ENCODE assay signal across 35 cellular contexts in the genomic region with DNA sequence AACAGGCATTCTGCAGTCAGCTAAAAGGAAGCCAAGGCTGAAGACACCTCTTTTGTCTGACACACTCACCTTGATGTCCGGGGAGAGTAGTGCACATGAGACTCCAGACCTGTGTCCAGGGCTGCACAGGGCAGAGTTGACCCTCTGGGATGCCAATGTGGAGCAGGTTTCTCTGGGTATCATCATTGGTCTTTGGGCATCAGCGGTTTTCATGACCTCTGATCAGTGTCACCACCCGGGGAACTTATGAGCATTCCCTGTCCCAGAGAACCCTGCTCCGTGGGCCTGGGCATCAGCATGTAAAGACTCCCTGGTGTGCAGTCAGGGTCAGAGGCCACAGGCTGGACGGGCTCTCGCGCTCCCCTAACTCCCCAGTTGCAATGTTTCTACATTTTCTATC.
"Had no signal": no experiment of that assay in that cellular context is flagged by ENCODE, and none has a peak within 500 bp of the region (broad histone marks: within the 10 kb centered on the region; RNA-seq: fewer than 3 reads in every experiment).

No MANE protein-coding gene starts in this region.

- H3K9me3 ChIP-seq: adrenal gland, body of pancreas, breast epithelium had no signal

- H3K4me1 ChIP-seq: adrenal gland, body of pancreas, breast epithelium had no signal

- H3K36me3 Mint-ChIP-seq: activated CD4-positive, alpha-beta memory T cell treated with anti-CD3 and anti-CD28 coated beads for 36 hours; activated naive CD4-positive, alpha-beta T cell treated with anti-CD3 and anti-CD28 coated beads, Interleukin-2, amount 50 U/mL, for 72 hours; activated naive CD8-positive, alpha-beta T cell treated with anti-CD3 and anti-CD28 coated beads for 36 hours had no signal

- H3K27me3 ChIP-seq: adrenal gland, brain microvascular endothelial cell had no signal

- H3K27ac Mint-ChIP-seq: activated B cell treated with CpG ODN at 0.5 μM for 24 hours; activated CD4-positive, alpha-beta memory T cell treated with anti-CD3 and anti-CD28 coated beads for 36 hours; activated CD4-positive, alpha-beta T cell treated with anti-CD3 and anti-CD28 coated beads, Interleukin-2, amount 10 ng/mL, durations not matched to agents 24 days and 14 days; activated CD8-positive, alpha-beta T cell treated with anti-CD3 and anti-CD28 coated beads for 36 hours; activated naive CD4-positive, alpha-beta T cell treated with anti-CD3 and anti-CD28 coated beads for 36 hours; activated naive CD4-positive, alpha-beta T cell treated with anti-CD3 and anti-CD28 coated beads, Interleukin-2, amount 50 U/mL, for 72 hours; activated naive CD8-positive, alpha-beta T cell treated with anti-CD3 and anti-CD28 coated beads for 36 hours; activated T-cell treated with anti-CD3 and anti-CD28 coated beads, Interleukin-2, amount 50 U/mL, for 72 hours; activated T-helper 1 cell treated with anti-CD3 and anti-CD28 coated beads, Interleukin-12 subunit alpha, Interleukin-12 subunit beta, Interleukin-2, Interleukin-4 antibody, amounts not matched to agents 30 ng/mL and 10 ng/mL and 1 ng/mL, durations not matched to agents 14 hours and 24 hours and 36 hours; activated T-helper 17 cell treated with anti-CD3 and anti-CD28 coated beads, Interleukin-2, amount 50 U/mL, for 72 hours; T-helper 1 cell treated with Interleukin-12 subunit alpha and Interleukin-12 subunit beta and Interleukin-4 antibody, amounts not matched to agents 30 μg/mL and 1 μg/mL, for 36 hours; T-helper 2 cell treated with Interferon-gamma antibody and Interleukin-4, amounts not matched to agents 5 μg/mL and 100 μg/mL, for 36 hours had no signal

- H3K9me3 Mint-ChIP-seq: activated CD4-positive, alpha-beta T cell treated with anti-CD3 and anti-CD28 coated beads, Interleukin-2, amount 10 ng/mL, durations not matched to agents 24 days and 14 days; activated T-cell treated with anti-CD3 and anti-CD28 coated beads, Interleukin-2, amount 50 U/mL, for 4 hours; activated T-helper 1 cell treated with anti-CD3 and anti-CD28 coated beads, Interleukin-12 subunit alpha, Interleukin-12 subunit beta, Interleukin-2, Interleukin-4 antibody, amounts not matched to agents 30 ng/mL and 10 ng/mL and 1 ng/mL, durations not matched to agents 14 hours and 24 hours and 36 hours; activated T-helper 17 cell treated with anti-CD3 and anti-CD28 coated beads, Interleukin-2, amount 50 U/mL, for 72 hours; T-helper 1 cell treated with Interleukin-12 subunit alpha and Interleukin-12 subunit beta and Interleukin-4 antibody, amounts not matched to agents 30 μg/mL and 1 μg/mL, for 36 hours; T-helper 2 cell treated with Interferon-gamma antibody and Interleukin-4, amounts not matched to agents 5 μg/mL and 100 μg/mL, for 36 hours had no signal

- DNase-seq: activated B cell treated with CpG ODN at 0.5 μM for 24 hours; activated CD4-positive, alpha-beta memory T cell treated with anti-CD3 and anti-CD28 coated beads for 36 hours; activated CD4-positive, alpha-beta T cell treated with anti-CD3 and anti-CD28 coated beads for 4 hours; activated CD4-positive, alpha-beta T cell treated with anti-CD3 and anti-CD28 coated beads, Interleukin-2, amount 10 ng/mL, durations not matched to agents 24 days and 14 days; activated CD4-positive, alpha-beta T cell treated with anti-CD3 and anti-CD28 coated beads, Interleukin-2, amount 50 U/mL, for 1 hour; activated CD4-positive, alpha-beta T cell treated with anti-CD3 and anti-CD28 coated beads, Interleukin-2, amount 50 U/mL, for 4 hours; activated CD4-positive, CD25-positive, alpha-beta regulatory T cell treated with anti-CD3 and anti-CD28 coated beads, Interleukin-2, amount 50 U/mL, for 72 hours; activated CD8-positive, alpha-beta memory T cell treated with anti-CD3 and anti-CD28 coated beads, Interleukin-2, amount 50 U/mL, for 4 hours; activated CD8-positive, alpha-beta T cell treated with anti-CD3 and anti-CD28 coated beads for 36 hours; activated effector memory CD4-positive, alpha-beta T cell treated with anti-CD3 and anti-CD28 coated beads, Interleukin-2, amount 50 U/mL, for 16 hours; activated gamma-delta T cell treated with Interleukin-2 at 50 U/mL for 16 hours; activated naive CD4-positive, alpha-beta T cell; activated naive CD4-positive, alpha-beta T cell treated with anti-CD3 and anti-CD28 coated beads for 36 hours; activated naive CD4-positive, alpha-beta T cell treated with anti-CD3 and anti-CD28 coated beads, Interleukin-2, amount 50 U/mL, for 16 hours; activated naive CD8-positive, alpha-beta T cell treated with anti-CD3 and anti-CD28 coated beads for 36 hours; activated T-cell treated with anti-CD3 and anti-CD28 coated beads for 4 hours; activated T-cell treated with anti-CD3 and anti-CD28 coated beads, Interleukin-2, amount 50 U/mL, for 1 hour; activated T-cell treated with anti-CD3 and anti-CD28 coated beads, Interleukin-2, amount 50 U/mL, for 4 hours; activated T-cell treated with anti-CD3 and anti-CD28 coated beads, Interleukin-2, amount 50 U/mL, for 72 hours; adrenal gland; amniotic stem cell; body of pancreas; brain microvascular endothelial cell; central memory CD4-positive, alpha-beta T cell; SW 1271; T-helper 1 cell; T-helper 2 cell; T-helper 9 cell had no signal

- ATAC-seq: activated CD8-positive, alpha-beta T cell treated with anti-CD3 and anti-CD28 coated beads for 36 hours; activated naive CD4-positive, alpha-beta T cell treated with anti-CD3 and anti-CD28 coated beads, Interleukin-2, amount 50 U/mL, for 72 hours; activated T-cell treated with anti-CD3 and anti-CD28 coated beads, Interleukin-2, amount 50 U/mL, for 4 hours; activated T-cell treated with anti-CD3 and anti-CD28 coated beads, Interleukin-2, amount 50 U/mL, for 72 hours; activated T-helper 17 cell treated with anti-CD3 and anti-CD28 coated beads, Interleukin-2, amount 50 U/mL, for 72 hours; body of pancreas had no signal

- H3K27ac ChIP-seq: adrenal gland, body of pancreas, brain microvascular endothelial cell, breast epithelium, VCaP had no signal

- H3K4me3 ChIP-seq: adrenal gland, body of pancreas, breast epithelium had no signal

- H3K4me1 Mint-ChIP-seq: activated B cell treated with CpG ODN at 0.5 μM for 24 hours; activated naive CD8-positive, alpha-beta T cell treated with anti-CD3 and anti-CD28 coated beads for 36 hours; activated T-helper 17 cell treated with anti-CD3 and anti-CD28 coated beads, Interleukin-2, amount 50 U/mL, for 72 hours had no signal

- H3K36me3 ChIP-seq: adrenal gland, brain microvascular endothelial cell, breast epithelium had no signal

- H3K4me3 Mint-ChIP-seq: activated B cell treated with CpG ODN at 0.5 μM for 24 hours; activated CD4-positive, alpha-beta memory T cell treated with anti-CD3 and anti-CD28 coated beads for 36 hours; activated CD4-positive, alpha-beta T cell treated with anti-CD3 and anti-CD28 coated beads, Interleukin-2, amount 10 ng/mL, durations not matched to agents 24 days and 14 days; activated CD8-positive, alpha-beta T cell treated with anti-CD3 and anti-CD28 coated beads for 36 hours; activated naive CD4-positive, alpha-beta T cell treated with anti-CD3 and anti-CD28 coated beads for 36 hours; activated naive CD8-positive, alpha-beta T cell treated with anti-CD3 and anti-CD28 coated beads for 36 hours; activated T-cell treated with anti-CD3 and anti-CD28 coated beads, Interleukin-2, amount 50 U/mL, for 4 hours; activated T-cell treated with anti-CD3 and anti-CD28 coated beads, Interleukin-2, amount 50 U/mL, for 72 hours; activated T-helper 1 cell treated with anti-CD3 and anti-CD28 coated beads, Interleukin-12 subunit alpha, Interleukin-12 subunit beta, Interleukin-2, Interleukin-4 antibody, amounts not matched to agents 30 ng/mL and 10 ng/mL and 1 ng/mL, durations not matched to agents 14 hours and 24 hours and 36 hours; activated T-helper 17 cell treated with anti-CD3 and anti-CD28 coated beads, Interleukin-2, amount 50 U/mL, for 72 hours; T-helper 1 cell treated with Interleukin-12 subunit alpha and Interleukin-12 subunit beta and Interleukin-4 antibody, amounts not matched to agents 30 μg/mL and 1 μg/mL, for 36 hours; T-helper 2 cell treated with Interferon-gamma antibody and Interleukin-4, amounts not matched to agents 5 μg/mL and 100 μg/mL, for 36 hours had no signal
